14 cellular contexts compared by ENCODE assay signal in genomic region chr5:1468629-1469527, GRCh38. TPM values are rescaled to one million over a fixed set of nuclear protein-coding genes. Genes with fewer than 3 reads are reported as not detected.
A peak's percentile ranks its signal among the peaks of the same experiment; 100 is the strongest.
DNase-seq lines count a peak whose midpoint lies in the region; ATAC-seq and TF ChIP-seq lines count a peak whose summit lies in the region.
"Had no signal": no experiment of that assay in that cellular context is flagged by ENCODE, and none has a peak within 500 bp of the region (broad histone marks: within the 10 kb centered on the region; RNA-seq: fewer than 3 reads in every experiment).

No MANE protein-coding gene starts in this region.

- no peaks in the 10 kb centered on the region for H3K27me3 ChIP-seq in heart right ventricle
- H3K27me3 ChIP-seq in right lobe of liver: no peaks in the 10 kb centered on the region
- no peaks in the 10 kb centered on the region for H3K27me3 ChIP-seq in upper lobe of right lung

- TF ChIP-seq CTCF in heart right ventricle (IDR thresholded peaks at IDR 0.05) (no peak), VCaP (conservative IDR thresholded peaks at IDR 0.05) (peak; percentile 34), right lobe of liver (IDR thresholded peaks at IDR 0.05) (no peak), upper lobe of right lung (IDR thresholded peaks at IDR 0.05) (no peak)

- ATAC-seq in heart right ventricle (no peak), right lobe of liver (no peak), upper lobe of right lung (no peak), HG02623 (IDR thresholded peaks at IDR 0.05; ENCODE audit: unreplicated experiment) (no peak), HG02571 (IDR thresholded peaks at IDR 0.05; ENCODE audit: unreplicated experiment) (no peak)
- ATAC-seq in activated CD4-positive, CD25-positive, alpha-beta regulatory T cell treated with anti-CD3 and anti-CD28 coated beads, Interleukin-2, amount 50 U/mL, for 24 hours: no peak

- H3K36me3 ChIP-seq in heart right ventricle: peaks cover 0 to 91% (median 7%) of the 10 kb centered on the region in 9 donors
- H3K36me3 ChIP-seq in right lobe of liver: no peaks in the 10 kb centered on the region
- H3K36me3 ChIP-seq in upper lobe of right lung: peaks cover 70% of the 10 kb centered on the region

- no peak overlapping the region for H3K4me3 ChIP-seq in heart right ventricle
- no peak overlapping the region for H3K4me3 ChIP-seq in right lobe of liver
- H3K4me3 ChIP-seq in upper lobe of right lung: no peak overlapping the region

- TF ChIP-seq POLR2A in right lobe of liver (IDR thresholded peaks at IDR 0.05): no peak

- H3K9me3 ChIP-seq in heart right ventricle: no peaks in the 10 kb centered on the region
- no peaks in the 10 kb centered on the region for H3K9me3 ChIP-seq in right lobe of liver
- H3K9me3 ChIP-seq in upper lobe of right lung: no peaks in the 10 kb centered on the region

- peak; percentile 66 for DNase-seq in cardiac septum (ENCODE audit: low spot score)
- no peak for DNase-seq in heart right ventricle
- peak in 2 of 3 donors; percentile 21 to 53 for DNase-seq in right lobe of liver
- DNase-seq in upper lobe of right lung: peak; percentile 61
- DNase-seq: Calu3, NCI-H1048, NCI-H748 treated with DMSO at 0.1 percent for 48 hours had no signal

- H3K27ac ChIP-seq in heart right ventricle (no peak overlapping the region), VCaP (no peak overlapping the region), right lobe of liver (no peak overlapping the region), upper lobe of right lung (no peak overlapping the region)
- H3K27ac ChIP-seq: epithelial cell of prostate had no signal

- intact Hi-C loops in cardiac septum (cut with DNase I) (no loop called here), heart right ventricle (cut with DNase I) (no loop called here), right lobe of liver (cut with DNase I) (no loop called here), upper lobe of right lung (cut with DNase I) (no loop called here)

- WGBS in heart right ventricle, 2 donors: 92 to 94% methylated on average over 28 of the region's 28 CpGs
- 80% methylated on average over 2 of the region's 28 CpGs for WGBS in right lobe of liver (ENCODE audit: insufficient coverage, low coverage, low lambda C conversion rate, missing lambda C conversion rate)

- H3K4me1 ChIP-seq in heart right ventricle: no peaks in the 10 kb centered on the region
- H3K4me1 ChIP-seq in right lobe of liver: peaks cover 0 to 6% (median 0%) of the 10 kb centered on the region in 4 donors
- H3K4me1 ChIP-seq in upper lobe of right lung: no peaks in the 10 kb centered on the region

RNA-seq across cellular contexts. Expression of gene SLC6A3, which starts 23.6 kb away (rescaled TPM):
- total RNA-seq in cardiac septum (0.19 TPM), heart right ventricle (under 1 TPM in 2 of 10 donors, not detected in 8; 0.18 to 0.19 TPM), right lobe of liver (not detected), upper lobe of right lung (0.52 TPM)
- under 1 TPM in 1 of 2 donors, not detected in 1; 0.04 TPM for polyA plus RNA-seq in heart right ventricle
- total RNA-seq: activated T-helper 2 cell treated with anti-CD3 and anti-CD28 coated beads, Interferon-gamma antibody, Interleukin-2, Interleukin-4, amounts not matched to agents 10 μg/mL and 5 μg/mL and 100 μg/mL, durations not matched to agents 14 hours and 24 hours and 36 hours; Calu3; PC-3 had no signal

RNA-seq across cellular contexts. Expression of gene LPCAT1, which starts 54.9 kb away (rescaled TPM):
- total RNA-seq in cardiac septum: 14.7 TPM
- total RNA-seq in heart right ventricle: 10 to 100 TPM in 3 of 10 donors, 1 to 10 TPM in 7; 5.6 to 25.5 (median 8.9) TPM
- 10 to 100 TPM; 14.8 to 23.8 TPM for polyA plus RNA-seq in heart right ventricle
- 10 to 100 TPM in 3 of 6 experiments, 1 to 10 TPM in 3; 6.9 to 38.6 (median 13.1) TPM for total RNA-seq in right lobe of liver
- total RNA-seq in upper lobe of right lung: 690 TPM

Comparison
In these comparisons a context has a peak if more than half of its experiments do, and no peak if none do; other contexts are left out.
1. DNase-seq: peak in cardiac septum (single experiment), right lobe of liver (2 of 3) and upper lobe of right lung (single experiment); none in heart right ventricle (0 of 2).
2. RNA of gene LPCAT1, which starts 54.9 kb away (total RNA-seq): 690 TPM in upper lobe of right lung (single experiment); 6.9 to 38.6 TPM in right lobe of liver, 14.7 TPM in cardiac septum (single experiment) and 5.6 to 25.5 TPM in heart right ventricle; every median in the first group is over 10 times any median in the second.